Comparison of ENCODE assay signal across 2 cellular contexts in genomic region chr16:55088098-55088497, GRCh38.
TF ChIP-seq lines count a peak whose summit lies in the region.

No MANE protein-coding gene starts in this region.

TF ChIP-seq in HepG2, 621 proteins besides CTCF, POLR2A, EP300 and RAD21:
- no peak for TF ChIP-seq NR1H2 (CRISPR knock-in tag; IDR thresholded peaks at IDR 0.05; ENCODE audit: borderline replicate concordance, low read depth)
- peak; percentile 72; the same call in 1 of the 2 replicates for TF ChIP-seq ZNF12 (CRISPR knock-in tag; IDR thresholded peaks at IDR 0.05)
- no peak for TF ChIP-seq ZNF569 (CRISPR knock-in tag; IDR thresholded peaks at IDR 0.05; ENCODE audit: borderline replicate concordance)
- TF ChIP-seq ZNF335 (CRISPR knock-in tag; IDR thresholded peaks at IDR 0.05): no peak

TF ChIP-seq in K562, 482 proteins besides CTCF, POLR2A, EP300 and RAD21:
- TF ChIP-seq ZNF12 (CRISPR knock-in tag; IDR thresholded peaks at IDR 0.05): 0 out of 2 replicates have a peak, but pooled peaks have one; percentile 64
- no peak for TF ChIP-seq MED1 (CRISPR knock-in tag; IDR thresholded peaks at IDR 0.05; ENCODE audit: borderline replicate concordance)
- TF ChIP-seq GTF2F1 (IDR thresholded peaks at IDR 0.05; ENCODE audit: low read depth, low read length): no peak
